ENCODE assay signal across 8 cellular contexts in genomic region chr16:50065624-50066481, GRCh38. TPM values are rescaled to one million over a fixed set of nuclear protein-coding genes. Genes with fewer than 3 reads are reported as not detected.
DNase-seq lines count a peak whose midpoint lies in the region; ATAC-seq and TF ChIP-seq lines count a peak whose summit lies in the region.

Gene HEATR3, plus strand, starts transcription at chr16:50065970. Its CDS starts 162 bp downstream, at chr16:50066132.

- H3K4me3 ChIP-seq in ovary (peak within 1 kb of the TSS; percentile 76), thymus (ENCODE audit: low read length) (peak within 1 kb of the TSS; percentile 90)

- H3K36me3 ChIP-seq in ovary: no peaks in the 10 kb centered on the region
- H3K36me3 ChIP-seq in thymus (ENCODE audit: control insufficient read depth, insufficient read depth): peaks cover 6% of the 10 kb centered on the region

- peak; percentile 95 for DNase-seq in GM10266 (ENCODE audit: extremely low spot score)
- peak; percentile 93 for DNase-seq in NCI-H1105 (lab: John Stamatoyannopoulos, UW)
- peak; percentile 88 for DNase-seq in SKM-1 treated with dmso at 0.1 percent for 144 hours (lab: John Stamatoyannopoulos, UW; ENCODE audit: unreplicated experiment)
- DNase-seq in Right ventricle myocardium inferior (ENCODE audit: missing footprints): peak; percentile 96
- peak; percentile 91 to 97 (median 94) for DNase-seq in ovary

- intact Hi-C loops in Right ventricle myocardium inferior (cut with DNase I) (loop anchor here (2.0 kb wide), 1 partner anchor 41 kb away; the partner anchor contains the start of gene CNEP1R1), ovary (cut with DNase I) (loop anchor here in 1 of 4 donors (5.0 kb wide), 2 partner anchors 141 to 481 kb away; partner anchors contain the start of gene NKD1)

- H3K27me3 ChIP-seq in ovary: no peaks in the 10 kb centered on the region
- H3K27me3 ChIP-seq in thymus (ENCODE audit: control insufficient read depth, insufficient read depth): no peaks in the 10 kb centered on the region

- H3K4me3 Mint-ChIP-seq in activated naive CD8-positive, alpha-beta T cell: peak within 1 kb of the TSS; percentile 90

- ATAC-seq in HG02623 (IDR thresholded peaks at IDR 0.05; ENCODE audit: unreplicated experiment) (peak; percentile 81), Right ventricle myocardium inferior (peak; percentile 97)

- WGBS in ovary, 3 donors: 2 to 3% (median 2%) methylated on average over 56 to 91 of the region's 91 CpGs
- 3% methylated on average over 91 of the region's 91 CpGs for WGBS in thymus

- H3K27ac Mint-ChIP-seq in activated naive CD8-positive, alpha-beta T cell: peak within 1 kb of the TSS; percentile 91

- H3K4me1 ChIP-seq in ovary (ENCODE audit: insufficient read depth) (peaks cover 1% of the 10 kb centered on the region), thymus (ENCODE audit: control insufficient read depth, insufficient read depth, low read length) (peaks cover 6% of the 10 kb centered on the region)

- no peak for TF ChIP-seq CTCF in GM10266 (IDR thresholded peaks at IDR 0.05; ENCODE audit: control insufficient read depth, insufficient read depth, low read depth, missing control alignments)
- TF ChIP-seq CTCF in ovary (IDR thresholded peaks at IDR 0.05): no peak

- peaks cover 43% of the 10 kb centered on the region for H3K4me1 Mint-ChIP-seq in activated naive CD8-positive, alpha-beta T cell (ENCODE audit: low read depth)

- peak; percentile 18 for TF ChIP-seq EP300 in ovary (IDR thresholded peaks at IDR 0.05)

- H3K36me3 Mint-ChIP-seq in activated naive CD8-positive, alpha-beta T cell: no peaks in the 10 kb centered on the region

- TF ChIP-seq POLR2A in ovary (IDR thresholded peaks at IDR 0.05): no peak

- no peaks in the 10 kb centered on the region for H3K27me3 Mint-ChIP-seq in activated naive CD8-positive, alpha-beta T cell

- H3K9me3 ChIP-seq in ovary: no peaks in the 10 kb centered on the region
- H3K9me3 ChIP-seq in thymus (ENCODE audit: control insufficient read depth): no peaks in the 10 kb centered on the region

- no peaks in the 10 kb centered on the region for H3K9me3 Mint-ChIP-seq in activated naive CD8-positive, alpha-beta T cell (ENCODE audit: low read depth)

- H3K27ac ChIP-seq in ovary: peak within 1 kb of the TSS; percentile 84 to 90
- H3K27ac ChIP-seq in thymus (ENCODE audit: low read depth): peak within 1 kb of the TSS; percentile 98

RNA-seq across cellular contexts. Expression of gene HEATR3, which starts in this region (rescaled TPM):
- total RNA-seq in Right ventricle myocardium inferior (10.1 TPM), ovary (10 to 100 TPM in 4 of 7 donors, 1 to 10 TPM in 3; 7.6 to 15.2 (median 10.7) TPM)
- polyA plus RNA-seq in ovary (10 to 100 TPM in 1 of 2 donors, 1 to 10 TPM in 1; 2.4 to 10.7 TPM), thymus (20.0 TPM)

Comparison
In these comparisons a context has a peak if more than half of its experiments do, and no peak if none do; other contexts are left out.
1. Peak in every context shown above with its lines: DNase-seq, ATAC-seq, H3K4me3 ChIP-seq and H3K27ac ChIP-seq.